22 cellular contexts compared by ENCODE assay signal in the genomic region with DNA sequence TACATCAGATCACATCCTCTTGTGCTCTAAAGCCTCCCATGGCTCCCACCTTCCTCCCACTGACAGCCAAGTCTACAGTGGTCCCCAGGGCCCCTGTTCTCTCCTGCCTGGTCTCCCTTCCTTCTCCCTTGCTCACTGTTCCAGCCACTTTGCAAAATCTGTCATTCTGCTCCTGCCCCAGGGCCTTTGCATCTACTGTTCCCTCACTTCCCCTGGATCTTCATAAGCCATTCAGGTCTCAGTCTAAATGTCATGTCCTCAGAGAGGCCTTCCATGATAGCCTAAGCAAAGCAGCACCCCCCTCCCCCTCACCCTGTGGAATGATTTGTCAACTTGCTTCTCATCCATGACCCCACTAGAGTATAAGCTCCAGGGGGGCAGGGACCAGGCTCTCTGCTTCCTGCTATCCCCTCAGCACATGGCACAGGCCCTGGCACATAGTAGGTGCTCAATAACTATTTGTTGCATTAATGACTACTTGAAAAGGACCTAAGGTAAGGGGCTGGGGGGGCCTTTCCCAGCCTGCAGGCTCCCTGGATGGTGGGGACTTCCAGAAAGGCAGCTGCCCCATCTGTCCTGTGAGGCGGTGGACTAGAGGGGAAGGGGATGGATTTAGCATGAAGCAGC. TPM values are rescaled to one million over a fixed set of nuclear protein-coding genes. Genes with fewer than 3 reads are reported as not detected.
A peak's percentile ranks its signal among the peaks of the same experiment; 100 is the strongest.
DNase-seq lines count a peak whose midpoint lies in the region; ATAC-seq, FAIRE-seq and TF ChIP-seq lines count a peak whose summit lies in the region.
"Had no signal": no experiment of that assay in that cellular context is flagged by ENCODE, and none has a peak within 500 bp of the region (broad histone marks: within the 10 kb centered on the region; RNA-seq: fewer than 3 reads in every experiment).

No MANE protein-coding gene starts in this region.

- no peaks in the 10 kb centered on the region for H3K9me3 ChIP-seq in A549
- H3K9me3 ChIP-seq in CD8-positive, alpha-beta T cell (ENCODE audit: low read length): no peaks in the 10 kb centered on the region
- H3K9me3 ChIP-seq: BLaER1, SJCRH30 had no signal

- CTCF ChIA-PET in A549 (lab: Yijun Ruan, JAX): interaction anchor here (0.6 to 1.0 kb wide), 4 partner anchors 14 to 95 kb away, joined by 3 to 4 read pairs (median 4); no protein-coding TSS in a partner anchor
- CTCF ChIA-PET in CD8-positive, alpha-beta T cell (lab: Charles Lee): no interaction called here

- FAIRE-seq in A549 (lab: Jason Lieb, UNC): no peak
- no peak for FAIRE-seq in GM12892 (lab: Jason Lieb, UNC)
- FAIRE-seq: HTR-8/SVneo had no signal

- no peak for TF ChIP-seq EP300 in A549 (IDR thresholded peaks at IDR 0.05)

- intact Hi-C loops in CD8-positive, alpha-beta T cell (cut with DNase I, micrococcal nuclease): loop anchor here in 1 of 2 experiments (5.0 kb wide), 1 partner anchor 353 kb away; a partner anchor contains a TSS

- no peaks in the 10 kb centered on the region for H3K27me3 Mint-ChIP-seq in CD8-positive, alpha-beta T cell (ENCODE audit: low read depth)
- H3K27me3 Mint-ChIP-seq in activated naive CD8-positive, alpha-beta T cell: no peaks in the 10 kb centered on the region
- peaks cover 4% of the 10 kb centered on the region for H3K27me3 Mint-ChIP-seq in glutamatergic neuron (ENCODE audit: unreplicated experiment)

- H3K4me3 ChIP-seq in A549: no peak overlapping the region
- H3K4me3 ChIP-seq in CD8-positive, alpha-beta T cell (ENCODE audit: low read depth, low read length): no peak overlapping the region
- H3K4me3 ChIP-seq: BLaER1, dorsolateral prefrontal cortex, SJCRH30 had no signal

- H3K36me3 Mint-ChIP-seq in CD8-positive, alpha-beta T cell: peaks cover 68% of the 10 kb centered on the region
- peaks cover 3% of the 10 kb centered on the region for H3K36me3 Mint-ChIP-seq in activated naive CD8-positive, alpha-beta T cell
- peaks cover 7% of the 10 kb centered on the region for H3K36me3 Mint-ChIP-seq in glutamatergic neuron (ENCODE audit: unreplicated experiment)

- no peak for TF ChIP-seq CTCF in A549 (IDR thresholded peaks at IDR 0.05)
- TF ChIP-seq CTCF in CD8-positive, alpha-beta T cell (IDR thresholded peaks at IDR 0.05): no peak
- TF ChIP-seq CTCF in glutamatergic neuron (IDR thresholded peaks at IDR 0.05; ENCODE audit: partially characterized antibody, unreplicated experiment): no peak

- DNase-seq in A549 (ENCODE audit: low read depth in 1 of 2, low spot score in 1 of 2) (no peak), glutamatergic neuron (no peak), GM12892 (ENCODE audit: insufficient read length) (no peak)
- no peak for DNase-seq in CD8-positive, alpha-beta T cell
- no peak for DNase-seq in central memory CD4-positive, alpha-beta T cell
- DNase-seq: activated CD4-positive, alpha-beta T cell treated with anti-CD3 and anti-CD28 coated beads, Interleukin-2, amount 50 U/mL, for 48 hours; activated T-cell treated with anti-CD3 and anti-CD28 coated beads, Interleukin-2, amount 50 U/mL, for 4 hours; dorsolateral prefrontal cortex; hypothalamus; mesenchymal stem cell; NCI-H1436; NCI-H446 treated with DMSO at 0.1 percent for 48 hours; occipital lobe; SJCRH30; stimulated activated CD8-positive, alpha-beta memory T cell treated with anti-CD3 and anti-CD28 coated beads, Interleukin-4, amount 100 ng/mL, for 48 hours had no signal

- H3K27ac Mint-ChIP-seq in CD8-positive, alpha-beta T cell: peak overlapping the region; percentile 49
- H3K27ac Mint-ChIP-seq in activated naive CD8-positive, alpha-beta T cell: peak overlapping the region; percentile 41
- H3K27ac Mint-ChIP-seq in glutamatergic neuron (ENCODE audit: unreplicated experiment): peak overlapping the region; percentile 39
- H3K27ac Mint-ChIP-seq: type B pancreatic cell had no signal

- H3K27me3 ChIP-seq in CD8-positive, alpha-beta T cell (ENCODE audit: insufficient read depth, low read length): no peaks in the 10 kb centered on the region
- H3K27me3 ChIP-seq: dorsolateral prefrontal cortex, SJCRH30 had no signal

- 73% methylated on average over 1 of the region's 1 CpG for WGBS in A549 (ENCODE audit: missing lambda C conversion rate)

- no peak for TF ChIP-seq RAD21 in A549 (conservative IDR thresholded peaks at IDR 0.05 in 1 of 2, IDR thresholded peaks at IDR 0.05 in 1 of 2)

- H3K4me1 ChIP-seq in A549: peaks cover 13% of the 10 kb centered on the region
- H3K4me1 ChIP-seq in CD8-positive, alpha-beta T cell (ENCODE audit: insufficient read depth, low read length): peaks cover 11% of the 10 kb centered on the region

- H3K4me3 Mint-ChIP-seq in CD8-positive, alpha-beta T cell: no peak overlapping the region
- no peak overlapping the region for H3K4me3 Mint-ChIP-seq in activated naive CD8-positive, alpha-beta T cell
- no peak overlapping the region for H3K4me3 Mint-ChIP-seq in glutamatergic neuron (ENCODE audit: unreplicated experiment)
- H3K4me3 Mint-ChIP-seq: activated T-cell treated with anti-CD3 and anti-CD28 coated beads, Interleukin-2, amount 50 U/mL, for 4 hours; type B pancreatic cell had no signal

- no peak overlapping the region for H3K27ac ChIP-seq in A549
- H3K27ac ChIP-seq in CD8-positive, alpha-beta T cell (ENCODE audit: low read depth, low read length): no peak overlapping the region
- H3K27ac ChIP-seq: BLaER1, dorsolateral prefrontal cortex, KMS-11, SJCRH30 had no signal

- H3K9me3 Mint-ChIP-seq in CD8-positive, alpha-beta T cell: no peaks in the 10 kb centered on the region
- H3K9me3 Mint-ChIP-seq in activated naive CD8-positive, alpha-beta T cell (ENCODE audit: low read depth): no peaks in the 10 kb centered on the region
- peaks cover 7% of the 10 kb centered on the region for H3K9me3 Mint-ChIP-seq in glutamatergic neuron (ENCODE audit: unreplicated experiment)
- H3K9me3 Mint-ChIP-seq: activated T-cell treated with anti-CD3 and anti-CD28 coated beads, Interleukin-2, amount 50 U/mL, for 4 hours; type B pancreatic cell had no signal

- peaks cover 58% of the 10 kb centered on the region for H3K4me1 Mint-ChIP-seq in CD8-positive, alpha-beta T cell (ENCODE audit: low read depth)
- peaks cover 57% of the 10 kb centered on the region for H3K4me1 Mint-ChIP-seq in activated naive CD8-positive, alpha-beta T cell (ENCODE audit: low read depth)
- peaks cover 11% of the 10 kb centered on the region for H3K4me1 Mint-ChIP-seq in glutamatergic neuron (ENCODE audit: low read depth, unreplicated experiment)

- H3K4me2 ChIP-seq in A549: no peak overlapping the region
- H3K4me2 ChIP-seq: BLaER1, KMS-11 had no signal

- no peak for TF ChIP-seq POLR2A in A549 (IDR thresholded peaks at IDR 0.05; ENCODE audit: low read length)
- no peak for TF ChIP-seq POLR2A in GM12892 (IDR thresholded peaks at IDR 0.05; ENCODE audit: low read depth, low read length)

- H3K36me3 ChIP-seq in CD8-positive, alpha-beta T cell (ENCODE audit: insufficient read depth, low read length): peaks cover 18% of the 10 kb centered on the region
- H3K36me3 ChIP-seq: SJCRH30 had no signal

- POLR2A ChIA-PET in A549 (lab: Yijun Ruan, JAX): no interaction called here
- POLR2A ChIA-PET in CD8-positive, alpha-beta T cell (lab: Charles Lee): no interaction called here

- ATAC-seq in A549 (no peak), HG03565 (IDR thresholded peaks at IDR 0.05; ENCODE audit: unreplicated experiment) (no peak)
- no peak for ATAC-seq in CD8-positive, alpha-beta T cell
- ATAC-seq: activated T-cell treated with anti-CD3 and anti-CD28 coated beads, Interleukin-2, amount 50 U/mL, for 4 hours; left lobe of liver had no signal

TF ChIP-seq in A549, 52 proteins besides CTCF, POLR2A, EP300 and RAD21:
- TF ChIP-seq JUN (IDR thresholded peaks at IDR 0.05) (no peak), ZFP36 (IDR thresholded peaks at IDR 0.05; ENCODE audit: borderline replicate concordance, partially characterized antibody) (peak; percentile 76)

RNA-seq across cellular contexts. Expression of a gene that starts 5.0 kb away (rescaled TPM):
- polyA plus RNA-seq in A549 (2011; rRNA removed): 11.0 and 14.4 TPM in 2 replicates
- 11.0 and 12.7 TPM in 2 replicates for polyA plus RNA-seq in A549 (2012; cell fraction: cytosol; rRNA removed)
- 39.8 and 45.7 TPM in 2 replicates for polyA plus RNA-seq in A549 (2012; cell fraction: nucleus; rRNA removed)
- polyA plus RNA-seq in A549 (2017; fragmentation: RNase III; extraction: RNeasy Plus Mini Kit Qiagen cat#74134 plus additional on column Dnase treatment): 9.7 to 12.2 TPM (median 11.3 TPM) in 3 replicates
- 13.3 and 19.5 TPM in 2 replicates for polyA minus RNA-seq in A549 (2011; rRNA and poly(A)+ RNA removed)
- 10 to 100 TPM; 67.3 to 72.8 TPM for total RNA-seq in CD8-positive, alpha-beta T cell
- total RNA-seq in glutamatergic neuron (ENCODE audit: unreplicated experiment): 27.9 TPM
- 4.2 TPM for polyA plus RNA-seq in GM12892 (2012; ENCODE audit: missing spikeins)

RNA-seq across cellular contexts. Expression of a gene that starts 28.5 kb away (rescaled TPM):
- 13.2 and 22.3 TPM in 2 replicates for polyA plus RNA-seq in A549 (2011; rRNA removed)
- polyA plus RNA-seq in A549 (2012; cell fraction: cytosol; rRNA removed): 12.5 and 21.2 TPM in 2 replicates
- polyA plus RNA-seq in A549 (2012; cell fraction: nucleus; rRNA removed): 30.6 and 31.6 TPM in 2 replicates
- 21.9 to 25.9 TPM (median 25.8 TPM) in 3 replicates for polyA plus RNA-seq in A549 (2017; fragmentation: RNase III; extraction: RNeasy Plus Mini Kit Qiagen cat#74134 plus additional on column Dnase treatment)
- polyA minus RNA-seq in A549 (2011; rRNA and poly(A)+ RNA removed): 32.2 and 32.4 TPM in 2 replicates
- 1 to 10 TPM; 9.2 to 9.9 TPM for total RNA-seq in CD8-positive, alpha-beta T cell
- total RNA-seq in glutamatergic neuron (ENCODE audit: unreplicated experiment): 85.7 TPM
- polyA plus RNA-seq in GM12892 (2012; ENCODE audit: missing spikeins): 5.5 TPM
